Comparison of ENCODE assay signal across 22 cellular contexts in genomic region chrX:8235026-8235425, GRCh38.
"Had no signal": no experiment of that assay in that cellular context is flagged by ENCODE, and none has a peak within 500 bp of the region (broad histone marks: within the 10 kb centered on the region; RNA-seq: fewer than 3 reads in every experiment).

No MANE protein-coding gene starts in this region.

- H3K4me3 Mint-ChIP-seq: activated naive CD4-positive, alpha-beta T cell treated with anti-CD3 and anti-CD28 coated beads, Interleukin-2, amount 10 ng/mL, durations not matched to agents 7 days and 5 days; activated T-helper 17 cell treated with anti-CD3 and anti-CD28 coated beads, Interleukin-2, amount 50 U/mL, for 72 hours; endodermal cell; nephron progenitor cell; stimulated activated naive CD8-positive, alpha-beta T cell treated with anti-CD3 and anti-CD28 coated beads, Interleukin-15, amount 100 ng/mL, for 72 hours; T-cell had no signal

- H3K9me3 ChIP-seq: body of pancreas, prostate gland, right lobe of liver, SK-N-SH, spleen, testis, upper lobe of right lung had no signal

- H3K27ac Mint-ChIP-seq: activated naive CD4-positive, alpha-beta T cell treated with anti-CD3 and anti-CD28 coated beads, Interleukin-2, amount 10 ng/mL, durations not matched to agents 7 days and 5 days; activated T-helper 17 cell treated with anti-CD3 and anti-CD28 coated beads, Interleukin-2, amount 50 U/mL, for 72 hours; endodermal cell; nephron progenitor cell; stimulated activated naive CD8-positive, alpha-beta T cell treated with anti-CD3 and anti-CD28 coated beads, Interleukin-15, amount 100 ng/mL, for 72 hours; T-cell had no signal

- H3K36me3 Mint-ChIP-seq: activated naive CD4-positive, alpha-beta T cell treated with anti-CD3 and anti-CD28 coated beads, Interleukin-2, amount 10 ng/mL, durations not matched to agents 7 days and 5 days; T-cell had no signal

- ATAC-seq: activated T-helper 17 cell treated with anti-CD3 and anti-CD28 coated beads, Interleukin-2, amount 50 U/mL, for 72 hours; body of pancreas; foreskin keratinocyte; right lobe of liver; stimulated activated naive CD8-positive, alpha-beta T cell treated with anti-CD3 and anti-CD28 coated beads, Interleukin-15, amount 100 ng/mL, for 72 hours; T-cell; upper lobe of right lung had no signal

- H3K27ac ChIP-seq: body of pancreas, foreskin keratinocyte, prostate gland, right lobe of liver, spleen, testis, upper lobe of right lung had no signal

- H3K4me1 Mint-ChIP-seq: activated naive CD4-positive, alpha-beta T cell treated with anti-CD3 and anti-CD28 coated beads, Interleukin-2, amount 10 ng/mL, durations not matched to agents 7 days and 5 days; activated T-helper 17 cell treated with anti-CD3 and anti-CD28 coated beads, Interleukin-2, amount 50 U/mL, for 72 hours; endodermal cell; stimulated activated naive CD8-positive, alpha-beta T cell treated with anti-CD3 and anti-CD28 coated beads, Interleukin-15, amount 100 ng/mL, for 72 hours; T-cell had no signal

- H3K4me1 ChIP-seq: body of pancreas, foreskin keratinocyte, prostate gland, right lobe of liver, spleen, testis, upper lobe of right lung had no signal

- H3K4me2 ChIP-seq: SK-N-SH had no signal

- H3K36me3 ChIP-seq: prostate gland, right lobe of liver, spleen, upper lobe of right lung had no signal

- H3K27me3 Mint-ChIP-seq: activated naive CD4-positive, alpha-beta T cell treated with anti-CD3 and anti-CD28 coated beads, Interleukin-2, amount 10 ng/mL, durations not matched to agents 7 days and 5 days; activated T-helper 17 cell treated with anti-CD3 and anti-CD28 coated beads, Interleukin-2, amount 50 U/mL, for 72 hours; stimulated activated naive CD8-positive, alpha-beta T cell treated with anti-CD3 and anti-CD28 coated beads, Interleukin-15, amount 100 ng/mL, for 72 hours; T-cell had no signal

- H3K27me3 ChIP-seq: body of pancreas, foreskin keratinocyte, right lobe of liver, spleen, testis, upper lobe of right lung had no signal

- H3K4me3 ChIP-seq: body of pancreas, prostate gland, right lobe of liver, spleen, testis, upper lobe of right lung had no signal

- DNase-seq: activated CD4-positive, alpha-beta T cell treated with anti-CD3 and anti-CD28 coated beads, Interleukin-2, amount 50 U/mL, for 48 hours; activated CD4-positive, CD25-positive, alpha-beta regulatory T cell treated with anti-CD3 and anti-CD28 coated beads, Interleukin-2, amount 50 U/mL, for 72 hours; activated naive CD4-positive, alpha-beta T cell treated with anti-CD3 and anti-CD28 coated beads, Interleukin-2, amount 10 ng/mL, durations not matched to agents 7 days and 5 days; body of pancreas; cerebellar nuclear complex; endodermal cell; erythroblast; glutamatergic neuron; hypothalamus; kidney glomerular epithelial cell; nephron progenitor cell; right lobe of liver; SK-N-SH; spleen; stimulated activated naive CD8-positive, alpha-beta T cell treated with anti-CD3 and anti-CD28 coated beads, Interleukin-15, amount 100 ng/mL, for 72 hours; T-cell; T1000; testis; upper lobe of right lung had no signal

- H3K9me3 Mint-ChIP-seq: activated naive CD4-positive, alpha-beta T cell treated with anti-CD3 and anti-CD28 coated beads, Interleukin-2, amount 10 ng/mL, durations not matched to agents 7 days and 5 days; activated T-helper 17 cell treated with anti-CD3 and anti-CD28 coated beads, Interleukin-2, amount 50 U/mL, for 72 hours; endodermal cell; nephron progenitor cell; stimulated activated naive CD8-positive, alpha-beta T cell treated with anti-CD3 and anti-CD28 coated beads, Interleukin-15, amount 100 ng/mL, for 72 hours had no signal

- H3K9ac ChIP-seq: SK-N-SH had no signal
